8 cellular contexts compared by ENCODE assay signal in genomic region chr17:4711671-4712111, GRCh38. TPM values are rescaled to one million over a fixed set of nuclear protein-coding genes. Genes with fewer than 3 reads are reported as not detected.
DNase-seq lines count a peak whose midpoint lies in the region; ATAC-seq and TF ChIP-seq lines count a peak whose summit lies in the region.

No MANE protein-coding gene starts in this region.

- no peak overlapping the region for H2BK12ac ChIP-seq in neuronal stem cell (ENCODE audit: low read length)

- no peak overlapping the region for H3K4ac ChIP-seq in neuronal stem cell (ENCODE audit: low read length)

- H3K23ac ChIP-seq in neuronal stem cell (ENCODE audit: low read depth, low read length, poor library complexity): no peak overlapping the region

- DNase-seq in DND-41: no peak
- DNase-seq in NOMO-1 treated with dmso at 0.1 percent for 144 hours (lab: John Stamatoyannopoulos, UW; ENCODE audit: unreplicated experiment): peak; percentile 62
- no peak for DNase-seq in neuronal stem cell (ENCODE audit: low spot score)
- DNase-seq in ACHN: no peak

- ATAC-seq in DND-41 (ENCODE audit: insufficient read depth, low read depth) (no peak), GM19324 (IDR thresholded peaks at IDR 0.05; ENCODE audit: low FRiP score, unreplicated experiment) (no peak), HG02798 (IDR thresholded peaks at IDR 0.05; ENCODE audit: poor library complexity, unreplicated experiment) (no peak), HG03039 (IDR thresholded peaks at IDR 0.05; ENCODE audit: unreplicated experiment) (no peak)

- no peak overlapping the region for H2AK5ac ChIP-seq in neuronal stem cell (ENCODE audit: low read depth, low read length)

- in situ Hi-C loops in ACHN (cut with HindIII; ENCODE audit: low pct_ligation_motif_present, low pct_unique_long_range_greater_than_20kb, low sequenced_read_pairs): no loop called here

- WGBS in ectodermal cell, 2 experiments: 60 to 69% methylated on average over 5 of the region's 5 CpGs
- WGBS in neuronal stem cell (ENCODE audit: extremely low coverage in 2 of 2, insufficient read length in 2 of 2, insufficient replicate concordance in 1 of 2), 2 donors: no CpG with 5 or more reads among the region's 5 CpGs

- no peak overlapping the region for H4K91ac ChIP-seq in neuronal stem cell (ENCODE audit: low read depth, low read length, poor library complexity)

- no peak overlapping the region for H2BK5ac ChIP-seq in neuronal stem cell (ENCODE audit: low read length)

- H3K27me3 ChIP-seq in DND-41 (ENCODE audit: insufficient read depth, low read length, poor library complexity) (no peaks in the 10 kb centered on the region), ectodermal cell (ENCODE audit: control insufficient read depth, insufficient read depth, low read length, poor library complexity, severe bottlenecking) (no peaks in the 10 kb centered on the region), neuronal stem cell (ENCODE audit: control insufficient read depth in 3 of 3, insufficient read depth in 3 of 3, low read depth in 1 of 3, low read length in 3 of 3) (no peaks in the 10 kb centered on the region)

- no peak overlapping the region for H3K14ac ChIP-seq in neuronal stem cell (ENCODE audit: low read length)

- H2AFZ ChIP-seq in DND-41 (ENCODE audit: low read depth, low read length) (no peak overlapping the region), neuronal stem cell (ENCODE audit: low read length) (no peak overlapping the region)

- no peak overlapping the region for H4K8ac ChIP-seq in neuronal stem cell (ENCODE audit: low read depth, low read length)

- no peak overlapping the region for H2BK120ac ChIP-seq in neuronal stem cell (ENCODE audit: low read depth, low read length)

- H3K36me3 ChIP-seq in DND-41 (ENCODE audit: insufficient read depth, low read length): peaks cover 23% of the 10 kb centered on the region
- H3K36me3 ChIP-seq in ectodermal cell (ENCODE audit: control insufficient read depth, insufficient read depth, low read length): peaks cover 7% of the 10 kb centered on the region
- H3K36me3 ChIP-seq in neuronal stem cell (replicated peaks in 1 of 2; ENCODE audit: control insufficient read depth in 2 of 2, insufficient read depth in 2 of 2, low read length in 2 of 2): peaks cover 7 to 13% of the 10 kb centered on the region in 2 donors

- no peak for TF ChIP-seq CTCF in DND-41 (IDR thresholded peaks at IDR 0.05; ENCODE audit: borderline replicate concordance, extremely low read depth, low read length, poor library complexity, severe bottlenecking)

- H4K20me1 ChIP-seq in DND-41 (ENCODE audit: insufficient read depth, low read length): peaks cover 29% of the 10 kb centered on the region

- H3K79me1 ChIP-seq in neuronal stem cell (ENCODE audit: low read depth, low read length): peaks cover 4% of the 10 kb centered on the region

- peaks cover 59% of the 10 kb centered on the region for H3K4me1 ChIP-seq in DND-41 (ENCODE audit: insufficient read depth, low read length)
- H3K4me1 ChIP-seq in ectodermal cell (ENCODE audit: control insufficient read depth, insufficient read depth, low read length): peaks cover 15% of the 10 kb centered on the region
- H3K4me1 ChIP-seq in neuronal stem cell (ENCODE audit: control insufficient read depth in 2 of 2, insufficient read depth in 1 of 2, low read depth in 1 of 2, low read length in 2 of 2): peaks cover 10 to 11% of the 10 kb centered on the region in 2 donors

- no peaks in the 10 kb centered on the region for H3K9me3 ChIP-seq in DND-41 (ENCODE audit: insufficient read depth, low read length, severe bottlenecking)
- no peaks in the 10 kb centered on the region for H3K9me3 ChIP-seq in ectodermal cell (ENCODE audit: control insufficient read depth, low read length)
- no peaks in the 10 kb centered on the region for H3K9me3 ChIP-seq in neuronal stem cell (replicated peaks in 1 of 2; ENCODE audit: control insufficient read depth in 2 of 2, insufficient read depth in 1 of 2, low read depth in 1 of 2, low read length in 2 of 2)

- H3K27ac ChIP-seq in DND-41 (ENCODE audit: low read length) (peak overlapping the region; percentile 74), ectodermal cell (ENCODE audit: insufficient read depth, low read depth, low read length, poor library complexity, severe bottlenecking) (no peak overlapping the region), neuronal stem cell (replicated peaks; ENCODE audit: low read length) (no peak overlapping the region)

- peak overlapping the region in 1 of 2 experiments; percentile 71; a peak in 3 of 4 replicates for H3K4me3 ChIP-seq in DND-41 (ENCODE audit: low read depth in 1 of 2, low read length in 2 of 2)
- H3K4me3 ChIP-seq in ectodermal cell (ENCODE audit: insufficient read depth, low read depth, low read length): peak overlapping the region; percentile 79
- peak overlapping the region in 1 of 2 donors; percentile 69 for H3K4me3 ChIP-seq in neuronal stem cell (ENCODE audit: low read length in 2 of 2)

- H3K4me2 ChIP-seq in DND-41 (ENCODE audit: insufficient read depth, low read length) (peak overlapping the region; percentile 94), neuronal stem cell (ENCODE audit: insufficient read depth, low read length, poor library complexity, severe bottlenecking) (peak overlapping the region; percentile 63)

- no peak overlapping the region for H2BK15ac ChIP-seq in neuronal stem cell (ENCODE audit: low read length)

- H3K9ac ChIP-seq in DND-41 (ENCODE audit: low read depth, low read length) (peak overlapping the region; percentile 72), neuronal stem cell (ENCODE audit: low read depth, low read length, poor library complexity) (no peak overlapping the region)

- no peak overlapping the region for H3K18ac ChIP-seq in neuronal stem cell (ENCODE audit: low read length)

- peaks cover 44% of the 10 kb centered on the region for H3K79me2 ChIP-seq in DND-41 (ENCODE audit: insufficient read depth, low read length)

RNA-seq across cellular contexts. Expression of gene ARRB2, which starts 1.3 kb away (rescaled TPM):
- 83.1 TPM for polyA plus RNA-seq in ectodermal cell (2013, experiment 1 of 4)
- polyA plus RNA-seq in ectodermal cell (2013, experiment 2 of 4): 76.9 TPM
- polyA plus RNA-seq in ectodermal cell (2013, experiment 3 of 4): 71.7 TPM
- 74.5 TPM for polyA plus RNA-seq in ectodermal cell (2013, experiment 4 of 4)
- 76.8 TPM for polyA plus RNA-seq in neuronal stem cell (2013, experiment 1 of 2)
- polyA plus RNA-seq in neuronal stem cell (2013, experiment 2 of 2): 75.4 TPM

RNA-seq across cellular contexts. Expression of gene PELP1, which starts 7.8 kb away (rescaled TPM):
- 72.3 TPM for polyA plus RNA-seq in ectodermal cell (2013, experiment 1 of 4)
- polyA plus RNA-seq in ectodermal cell (2013, experiment 2 of 4): 73.2 TPM
- polyA plus RNA-seq in ectodermal cell (2013, experiment 3 of 4): 69.1 TPM
- 76.9 TPM for polyA plus RNA-seq in ectodermal cell (2013, experiment 4 of 4)
- polyA plus RNA-seq in neuronal stem cell (2013, experiment 1 of 2): 45.3 TPM
- polyA plus RNA-seq in neuronal stem cell (2013, experiment 2 of 2): 45.1 TPM

RNA-seq across cellular contexts. Expression of gene MED11, which starts 19.5 kb away (rescaled TPM):
- polyA plus RNA-seq in ectodermal cell (2013, experiment 1 of 4): 27.8 TPM
- 28.3 TPM for polyA plus RNA-seq in ectodermal cell (2013, experiment 2 of 4)
- 25.7 TPM for polyA plus RNA-seq in ectodermal cell (2013, experiment 3 of 4)
- polyA plus RNA-seq in ectodermal cell (2013, experiment 4 of 4): 33.8 TPM
- polyA plus RNA-seq in neuronal stem cell (2013, experiment 1 of 2): 25.0 TPM
- 26.3 TPM for polyA plus RNA-seq in neuronal stem cell (2013, experiment 2 of 2)

RNA-seq across cellular contexts. Expression of gene ZMYND15, which starts 27.9 kb away (rescaled TPM):
- polyA plus RNA-seq in ectodermal cell (2013, experiment 1 of 4): not detected
- polyA plus RNA-seq in ectodermal cell (2013, experiment 2 of 4): 0.14 TPM
- 0.11 TPM for polyA plus RNA-seq in ectodermal cell (2013, experiment 3 of 4)
- polyA plus RNA-seq in ectodermal cell (2013, experiment 4 of 4): 0.20 TPM
- 0.17 TPM for polyA plus RNA-seq in neuronal stem cell (2013, experiment 1 of 2)
- 0.14 TPM for polyA plus RNA-seq in neuronal stem cell (2013, experiment 2 of 2)

RNA-seq across cellular contexts. Expression of gene CXCL16, which starts 28.0 kb away (rescaled TPM):
- polyA plus RNA-seq in ectodermal cell (2013, experiment 1 of 4): 0.74 TPM
- polyA plus RNA-seq in ectodermal cell (2013, experiment 2 of 4): 0.12 TPM
- polyA plus RNA-seq in ectodermal cell (2013, experiment 3 of 4): 0.53 TPM
- 0.49 TPM for polyA plus RNA-seq in ectodermal cell (2013, experiment 4 of 4)
- 0.20 TPM for polyA plus RNA-seq in neuronal stem cell (2013, experiment 1 of 2)
- polyA plus RNA-seq in neuronal stem cell (2013, experiment 2 of 2): 0.24 TPM
